Comparison of ENCODE assay signal across 8 cellular contexts in genomic region chr12:68442276-68442972, GRCh38.
DNase-seq lines count a peak whose midpoint lies in the region; ATAC-seq and TF ChIP-seq lines count a peak whose summit lies in the region.
"Not testable (repeated sequence)": the region's sequence is repeated elsewhere in the genome, so short reads cannot be mapped to it uniquely, and the experiment has no call there.

No MANE protein-coding gene starts in this region.

- POLR2A ChIA-PET in activated CD4-positive, alpha-beta memory T cell treated with anti-CD3 and anti-CD28 coated beads, Interleukin-2, amount 10 ng/mL, durations not matched to agents 7 days and 5 days (lab: Charles Lee), result interaction anchor here (1.1 to 1.5 kb wide), 2 partner anchors 40 to 70 kb away, joined by 3 to 4 read pairs; no protein-coding TSS in a partner anchor

- TF ChIP-seq RAD21 in liver (IDR thresholded peaks at IDR 0.05), result not testable (repeated sequence)

- intact Hi-C loops in activated T-helper 1 cell treated with anti-CD3 and anti-CD28 coated beads, Interleukin-12 subunit alpha, Interleukin-12 subunit beta, Interleukin-2, Interleukin-4 antibody, amounts not matched to agents 30 ng/mL and 10 ng/mL and 1 ng/mL, durations not matched to agents 14 hours and 24 hours and 36 hours (cut with micrococcal nuclease), result not testable (repeated sequence)

- H3K4me3 Mint-ChIP-seq in activated CD4-positive, alpha-beta memory T cell treated with anti-CD3 and anti-CD28 coated beads, Interleukin-2, amount 10 ng/mL, durations not matched to agents 7 days and 5 days; activated T-helper 1 cell treated with anti-CD3 and anti-CD28 coated beads, Interleukin-12 subunit alpha, Interleukin-12 subunit beta, Interleukin-2, Interleukin-4 antibody, amounts not matched to agents 30 ng/mL and 10 ng/mL and 1 ng/mL, durations not matched to agents 14 hours and 24 hours and 36 hours: not testable (repeated sequence)
- peak overlapping the region; percentile 53 for H3K4me3 Mint-ChIP-seq in central memory CD8-positive, alpha-beta T cell
- H3K4me3 Mint-ChIP-seq in natural killer cell treated with Interleukin-12 subunit alpha and Interleukin-12 subunit beta and Interleukin-15 and Interleukin-18, amount 100 ng/mL, for 72 hours, result peak overlapping the region; percentile 89
- H3K4me3 Mint-ChIP-seq in stimulated activated naive CD8-positive, alpha-beta T cell treated with anti-CD3 and anti-CD28 coated beads, Interleukin-15, amount 100 ng/mL, for 72 hours, result peak overlapping the region; percentile 17 to 69

- H3K27me3 ChIP-seq in GM06990 (replicated peaks; ENCODE audit: control insufficient read depth, insufficient read depth, low read length); liver (ENCODE audit: control insufficient read depth in 4 of 4, insufficient read depth in 4 of 4, low read length in 3 of 4): not testable (repeated sequence)

- not testable (repeated sequence) for DNase-seq in GM06990 (ENCODE audit: extremely low read depth, insufficient read length); activated CD4-positive, alpha-beta memory T cell treated with anti-CD3 and anti-CD28 coated beads, Interleukin-2, amount 10 ng/mL, durations not matched to agents 7 days and 5 days; activated T-helper 1 cell treated with anti-CD3 and anti-CD28 coated beads, Interleukin-12 subunit alpha, Interleukin-12 subunit beta, Interleukin-2, Interleukin-4 antibody, amounts not matched to agents 30 ng/mL and 10 ng/mL and 1 ng/mL, durations not matched to agents 14 hours and 24 hours and 36 hours (ENCODE audit: low spot score); central memory CD8-positive, alpha-beta T cell (ENCODE audit: low spot score in 2 of 2); natural killer cell treated with Interleukin-12 subunit alpha and Interleukin-12 subunit beta and Interleukin-15 and Interleukin-18, amount 100 ng/mL, for 72 hours (ENCODE audit: low spot score)
- DNase-seq in NB4 (ENCODE audit: low read depth), result peak; percentile 67
- DNase-seq in stimulated activated naive CD8-positive, alpha-beta T cell treated with anti-CD3 and anti-CD28 coated beads, Interleukin-15, amount 100 ng/mL, for 72 hours, result peak in 1 of 2 donors; percentile 35

- H3K9me3 Mint-ChIP-seq in activated CD4-positive, alpha-beta memory T cell treated with anti-CD3 and anti-CD28 coated beads, Interleukin-2, amount 10 ng/mL, durations not matched to agents 7 days and 5 days, result peaks cover 16% of the 10 kb centered on the region
- peaks cover 19% of the 10 kb centered on the region for H3K9me3 Mint-ChIP-seq in activated T-helper 1 cell treated with anti-CD3 and anti-CD28 coated beads, Interleukin-12 subunit alpha, Interleukin-12 subunit beta, Interleukin-2, Interleukin-4 antibody, amounts not matched to agents 30 ng/mL and 10 ng/mL and 1 ng/mL, durations not matched to agents 14 hours and 24 hours and 36 hours
- H3K9me3 Mint-ChIP-seq in central memory CD8-positive, alpha-beta T cell, result not testable (repeated sequence)
- peaks cover 15% of the 10 kb centered on the region for H3K9me3 Mint-ChIP-seq in natural killer cell treated with Interleukin-12 subunit alpha and Interleukin-12 subunit beta and Interleukin-15 and Interleukin-18, amount 100 ng/mL, for 72 hours
- H3K9me3 Mint-ChIP-seq in stimulated activated naive CD8-positive, alpha-beta T cell treated with anti-CD3 and anti-CD28 coated beads, Interleukin-15, amount 100 ng/mL, for 72 hours, result peaks cover 12 to 20% of the 10 kb centered on the region in 2 donors

- peak overlapping the region; percentile 22 for H3K27ac Mint-ChIP-seq in activated CD4-positive, alpha-beta memory T cell treated with anti-CD3 and anti-CD28 coated beads, Interleukin-2, amount 10 ng/mL, durations not matched to agents 7 days and 5 days
- peak overlapping the region; percentile 32 for H3K27ac Mint-ChIP-seq in activated T-helper 1 cell treated with anti-CD3 and anti-CD28 coated beads, Interleukin-12 subunit alpha, Interleukin-12 subunit beta, Interleukin-2, Interleukin-4 antibody, amounts not matched to agents 30 ng/mL and 10 ng/mL and 1 ng/mL, durations not matched to agents 14 hours and 24 hours and 36 hours
- peak overlapping the region; percentile 75 for H3K27ac Mint-ChIP-seq in central memory CD8-positive, alpha-beta T cell (ENCODE audit: low read depth)
- H3K27ac Mint-ChIP-seq in natural killer cell treated with Interleukin-12 subunit alpha and Interleukin-12 subunit beta and Interleukin-15 and Interleukin-18, amount 100 ng/mL, for 72 hours, result peak overlapping the region; percentile 89 to 96
- peak overlapping the region; percentile 69 to 80 for H3K27ac Mint-ChIP-seq in stimulated activated naive CD8-positive, alpha-beta T cell treated with anti-CD3 and anti-CD28 coated beads, Interleukin-15, amount 100 ng/mL, for 72 hours

- H3K27me3 Mint-ChIP-seq in activated CD4-positive, alpha-beta memory T cell treated with anti-CD3 and anti-CD28 coated beads, Interleukin-2, amount 10 ng/mL, durations not matched to agents 7 days and 5 days; activated T-helper 1 cell treated with anti-CD3 and anti-CD28 coated beads, Interleukin-12 subunit alpha, Interleukin-12 subunit beta, Interleukin-2, Interleukin-4 antibody, amounts not matched to agents 30 ng/mL and 10 ng/mL and 1 ng/mL, durations not matched to agents 14 hours and 24 hours and 36 hours (ENCODE audit: insufficient read depth); central memory CD8-positive, alpha-beta T cell; natural killer cell treated with Interleukin-12 subunit alpha and Interleukin-12 subunit beta and Interleukin-15 and Interleukin-18, amount 100 ng/mL, for 72 hours; stimulated activated naive CD8-positive, alpha-beta T cell treated with anti-CD3 and anti-CD28 coated beads, Interleukin-15, amount 100 ng/mL, for 72 hours: not testable (repeated sequence)

- not testable (repeated sequence) for TF ChIP-seq CTCF in GM06990 (IDR thresholded peaks at IDR 0.05; ENCODE audit: insufficient read depth, low read length, poor library complexity, severe bottlenecking); NB4 (IDR thresholded peaks at IDR 0.05; ENCODE audit: low read depth, low read length); liver (IDR thresholded peaks at IDR 0.05; ENCODE audit: low read depth, low read length, missing input control)

- ATAC-seq in central memory CD8-positive, alpha-beta T cell (replicated peaks; ENCODE audit: extremely low read depth, poor library complexity, severe bottlenecking), result not testable (repeated sequence)
- ATAC-seq in natural killer cell treated with Interleukin-12 subunit alpha and Interleukin-12 subunit beta and Interleukin-15 and Interleukin-18, amount 100 ng/mL, for 72 hours, result peak; percentile 57 to 60
- ATAC-seq in stimulated activated naive CD8-positive, alpha-beta T cell treated with anti-CD3 and anti-CD28 coated beads, Interleukin-15, amount 100 ng/mL, for 72 hours, result peak; percentile 67

- peaks cover 48% of the 10 kb centered on the region for H3K4me1 Mint-ChIP-seq in activated CD4-positive, alpha-beta memory T cell treated with anti-CD3 and anti-CD28 coated beads, Interleukin-2, amount 10 ng/mL, durations not matched to agents 7 days and 5 days
- H3K4me1 Mint-ChIP-seq in activated T-helper 1 cell treated with anti-CD3 and anti-CD28 coated beads, Interleukin-12 subunit alpha, Interleukin-12 subunit beta, Interleukin-2, Interleukin-4 antibody, amounts not matched to agents 30 ng/mL and 10 ng/mL and 1 ng/mL, durations not matched to agents 14 hours and 24 hours and 36 hours (ENCODE audit: low read depth), result peaks cover 44% of the 10 kb centered on the region
- H3K4me1 Mint-ChIP-seq in central memory CD8-positive, alpha-beta T cell, result peaks cover 72% of the 10 kb centered on the region
- peaks cover 78 to 81% of the 10 kb centered on the region in 2 donors for H3K4me1 Mint-ChIP-seq in natural killer cell treated with Interleukin-12 subunit alpha and Interleukin-12 subunit beta and Interleukin-15 and Interleukin-18, amount 100 ng/mL, for 72 hours (ENCODE audit: low read depth in 2 of 2)
- H3K4me1 Mint-ChIP-seq in stimulated activated naive CD8-positive, alpha-beta T cell treated with anti-CD3 and anti-CD28 coated beads, Interleukin-15, amount 100 ng/mL, for 72 hours, result peaks cover 51% of the 10 kb centered on the region

- H3K9ac ChIP-seq in liver (ENCODE audit: low read depth in 1 of 2, low read length in 2 of 2), result not testable (repeated sequence)

- H3K27ac ChIP-seq in liver (ENCODE audit: low read depth in 1 of 2, low read length in 2 of 2), result not testable (repeated sequence)

- not testable (repeated sequence) for H3K36me3 ChIP-seq in GM06990 (ENCODE audit: control insufficient read depth, insufficient read depth, low read length); liver (ENCODE audit: control insufficient read depth in 4 of 4, insufficient read depth in 3 of 4, low read depth in 1 of 4, low read length in 3 of 4)

- peak overlapping the region; percentile 45 for H3K4me3 ChIP-seq in GM06990 (replicated peaks; ENCODE audit: low read depth, low read length)
- H3K4me3 ChIP-seq in NB4 (ENCODE audit: low read depth, low read length); liver (ENCODE audit: low read depth in 1 of 3, low read length in 3 of 3): not testable (repeated sequence)

- not testable (repeated sequence) for H3K9me3 ChIP-seq in liver (ENCODE audit: control insufficient read depth in 4 of 4, low read length in 3 of 4)

- WGBS in liver, result 41% methylated on average over 6 of the region's 6 CpGs

- CTCF ChIA-PET in activated CD4-positive, alpha-beta memory T cell treated with anti-CD3 and anti-CD28 coated beads, Interleukin-2, amount 10 ng/mL, durations not matched to agents 7 days and 5 days (lab: Charles Lee), result interaction anchor here (1.6 kb wide), 1 partner anchor 170 kb away, joined by 4 read pairs; no protein-coding TSS in a partner anchor

- not testable (repeated sequence) for TF ChIP-seq POLR2A in NB4 (IDR thresholded peaks at IDR 0.05; ENCODE audit: extremely low read depth, insufficient read length)

- peaks cover 42% of the 10 kb centered on the region for H3K36me3 Mint-ChIP-seq in activated CD4-positive, alpha-beta memory T cell treated with anti-CD3 and anti-CD28 coated beads, Interleukin-2, amount 10 ng/mL, durations not matched to agents 7 days and 5 days (ENCODE audit: low read depth)
- peaks cover 24% of the 10 kb centered on the region for H3K36me3 Mint-ChIP-seq in activated T-helper 1 cell treated with anti-CD3 and anti-CD28 coated beads, Interleukin-12 subunit alpha, Interleukin-12 subunit beta, Interleukin-2, Interleukin-4 antibody, amounts not matched to agents 30 ng/mL and 10 ng/mL and 1 ng/mL, durations not matched to agents 14 hours and 24 hours and 36 hours (ENCODE audit: low read depth)
- not testable (repeated sequence) for H3K36me3 Mint-ChIP-seq in central memory CD8-positive, alpha-beta T cell (ENCODE audit: insufficient read depth)
- H3K36me3 Mint-ChIP-seq in natural killer cell treated with Interleukin-12 subunit alpha and Interleukin-12 subunit beta and Interleukin-15 and Interleukin-18, amount 100 ng/mL, for 72 hours, result peaks cover 34% of the 10 kb centered on the region

- not testable (repeated sequence) for H3K4me1 ChIP-seq in liver (ENCODE audit: control insufficient read depth in 4 of 4, insufficient read depth in 4 of 4, low read length in 3 of 4)

Comparison
In these comparisons a context has a peak if more than half of its experiments do, and no peak if none do; other contexts are left out.
1. H3K27ac Mint-ChIP-seq: peak in every context shown above with its lines; median percentile 92 in natural killer cell treated with Interleukin-12 subunit alpha and Interleukin-12 subunit beta and Interleukin-15 and Interleukin-18, amount 100 ng/mL, for 72 hours; 75 in central memory CD8-positive, alpha-beta T cell; 74 in stimulated activated naive CD8-positive, alpha-beta T cell treated with anti-CD3 and anti-CD28 coated beads, Interleukin-15, amount 100 ng/mL, for 72 hours; 32 in activated T-helper 1 cell treated with anti-CD3 and anti-CD28 coated beads, Interleukin-12 subunit alpha, Interleukin-12 subunit beta, Interleukin-2, Interleukin-4 antibody, amounts not matched to agents 30 ng/mL and 10 ng/mL and 1 ng/mL, durations not matched to agents 14 hours and 24 hours and 36 hours; 22 in activated CD4-positive, alpha-beta memory T cell treated with anti-CD3 and anti-CD28 coated beads, Interleukin-2, amount 10 ng/mL, durations not matched to agents 7 days and 5 days.